1 cellular context compared by ENCODE assay signal in genomic region chr11:106415510-106415909, GRCh38.
TF ChIP-seq lines count a peak whose summit lies in the region.

No MANE protein-coding gene starts in this region.

TF ChIP-seq in SK-N-SH, 30 proteins besides CTCF, POLR2A, EP300 and RAD21 (continued from another document):
- TF ChIP-seq, protein P1, sequence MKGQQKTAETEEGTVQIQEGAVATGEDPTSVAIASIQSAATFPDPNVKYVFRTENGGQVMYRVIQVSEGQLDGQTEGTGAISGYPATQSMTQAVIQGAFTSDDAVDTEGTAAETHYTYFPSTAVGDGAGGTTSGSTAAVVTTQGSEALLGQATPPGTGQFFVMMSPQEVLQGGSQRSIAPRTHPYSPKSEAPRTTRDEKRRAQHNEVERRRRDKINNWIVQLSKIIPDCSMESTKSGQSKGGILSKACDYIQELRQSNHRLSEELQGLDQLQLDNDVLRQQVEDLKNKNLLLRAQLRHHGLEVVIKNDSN (IDR thresholded peaks at IDR 0.05; ENCODE audit: borderline replicate concordance, low read depth) = no peak
- no peak for TF ChIP-seq ELF1 (IDR thresholded peaks at IDR 0.05)
- no peak for TF ChIP-seq GATA2 (CRISPR knock-in tag; IDR thresholded peaks at IDR 0.05)
- TF ChIP-seq, protein P2, sequence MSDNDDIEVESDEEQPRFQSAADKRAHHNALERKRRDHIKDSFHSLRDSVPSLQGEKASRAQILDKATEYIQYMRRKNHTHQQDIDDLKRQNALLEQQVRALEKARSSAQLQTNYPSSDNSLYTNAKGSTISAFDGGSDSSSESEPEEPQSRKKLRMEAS (IDR thresholded peaks at IDR 0.05; ENCODE audit: low read depth) = no peak
- no peak for TF ChIP-seq FOXJ3 (CRISPR knock-in tag; IDR thresholded peaks at IDR 0.05)
- TF ChIP-seq RXRA (IDR thresholded peaks at IDR 0.05; ENCODE audit: borderline replicate concordance, low read depth) = no peak
- no peak for TF ChIP-seq TAF1 (IDR thresholded peaks at IDR 0.05; ENCODE audit: borderline replicate concordance, low read depth, low read length)
- no peak for TF ChIP-seq CHD2 (IDR thresholded peaks at IDR 0.05; ENCODE audit: low read length, partially characterized antibody)
- TF ChIP-seq MXI1 (IDR thresholded peaks at IDR 0.05; ENCODE audit: low read depth, low read length) = no peak
- TF ChIP-seq, protein P3, sequence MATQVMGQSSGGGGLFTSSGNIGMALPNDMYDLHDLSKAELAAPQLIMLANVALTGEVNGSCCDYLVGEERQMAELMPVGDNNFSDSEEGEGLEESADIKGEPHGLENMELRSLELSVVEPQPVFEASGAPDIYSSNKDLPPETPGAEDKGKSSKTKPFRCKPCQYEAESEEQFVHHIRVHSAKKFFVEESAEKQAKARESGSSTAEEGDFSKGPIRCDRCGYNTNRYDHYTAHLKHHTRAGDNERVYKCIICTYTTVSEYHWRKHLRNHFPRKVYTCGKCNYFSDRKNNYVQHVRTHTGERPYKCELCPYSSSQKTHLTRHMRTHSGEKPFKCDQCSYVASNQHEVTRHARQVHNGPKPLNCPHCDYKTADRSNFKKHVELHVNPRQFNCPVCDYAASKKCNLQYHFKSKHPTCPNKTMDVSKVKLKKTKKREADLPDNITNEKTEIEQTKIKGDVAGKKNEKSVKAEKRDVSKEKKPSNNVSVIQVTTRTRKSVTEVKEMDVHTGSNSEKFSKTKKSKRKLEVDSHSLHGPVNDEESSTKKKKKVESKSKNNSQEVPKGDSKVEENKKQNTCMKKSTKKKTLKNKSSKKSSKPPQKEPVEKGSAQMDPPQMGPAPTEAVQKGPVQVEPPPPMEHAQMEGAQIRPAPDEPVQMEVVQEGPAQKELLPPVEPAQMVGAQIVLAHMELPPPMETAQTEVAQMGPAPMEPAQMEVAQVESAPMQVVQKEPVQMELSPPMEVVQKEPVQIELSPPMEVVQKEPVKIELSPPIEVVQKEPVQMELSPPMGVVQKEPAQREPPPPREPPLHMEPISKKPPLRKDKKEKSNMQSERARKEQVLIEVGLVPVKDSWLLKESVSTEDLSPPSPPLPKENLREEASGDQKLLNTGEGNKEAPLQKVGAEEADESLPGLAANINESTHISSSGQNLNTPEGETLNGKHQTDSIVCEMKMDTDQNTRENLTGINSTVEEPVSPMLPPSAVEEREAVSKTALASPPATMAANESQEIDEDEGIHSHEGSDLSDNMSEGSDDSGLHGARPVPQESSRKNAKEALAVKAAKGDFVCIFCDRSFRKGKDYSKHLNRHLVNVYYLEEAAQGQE (IDR thresholded peaks at IDR 0.05; ENCODE audit: low read depth, low read length) = no peak
- no peak for TF ChIP-seq NRF1 (IDR thresholded peaks at IDR 0.05; ENCODE audit: low read depth, low read length)
